ENCODE assay signal across 1 cellular context in the genomic region with DNA sequence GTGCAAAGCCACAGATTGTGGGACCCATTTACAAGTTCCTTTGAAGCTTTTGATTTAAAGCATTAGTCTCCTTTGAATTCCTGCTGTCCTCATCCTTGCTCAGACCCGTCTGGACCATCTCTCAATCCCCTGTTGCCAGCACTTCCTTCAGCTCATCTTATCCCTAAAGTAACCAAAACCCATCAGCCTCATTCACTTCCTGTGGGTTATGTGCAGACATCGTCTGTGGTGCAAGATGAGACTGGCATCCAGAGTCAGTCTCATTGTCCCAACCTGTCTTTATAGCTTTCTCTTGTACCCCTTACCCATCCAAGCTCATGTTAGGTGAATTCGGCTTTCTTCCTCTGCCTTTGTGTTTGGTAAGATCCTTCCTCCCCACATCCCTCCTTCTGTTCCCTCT.
TF ChIP-seq lines count a peak whose summit lies in the region.

No MANE protein-coding gene starts in this region.

TF ChIP-seq in GM23338, 12 proteins besides CTCF, POLR2A, EP300 and RAD21 (continued from another document):
- TF ChIP-seq, protein P1, sequence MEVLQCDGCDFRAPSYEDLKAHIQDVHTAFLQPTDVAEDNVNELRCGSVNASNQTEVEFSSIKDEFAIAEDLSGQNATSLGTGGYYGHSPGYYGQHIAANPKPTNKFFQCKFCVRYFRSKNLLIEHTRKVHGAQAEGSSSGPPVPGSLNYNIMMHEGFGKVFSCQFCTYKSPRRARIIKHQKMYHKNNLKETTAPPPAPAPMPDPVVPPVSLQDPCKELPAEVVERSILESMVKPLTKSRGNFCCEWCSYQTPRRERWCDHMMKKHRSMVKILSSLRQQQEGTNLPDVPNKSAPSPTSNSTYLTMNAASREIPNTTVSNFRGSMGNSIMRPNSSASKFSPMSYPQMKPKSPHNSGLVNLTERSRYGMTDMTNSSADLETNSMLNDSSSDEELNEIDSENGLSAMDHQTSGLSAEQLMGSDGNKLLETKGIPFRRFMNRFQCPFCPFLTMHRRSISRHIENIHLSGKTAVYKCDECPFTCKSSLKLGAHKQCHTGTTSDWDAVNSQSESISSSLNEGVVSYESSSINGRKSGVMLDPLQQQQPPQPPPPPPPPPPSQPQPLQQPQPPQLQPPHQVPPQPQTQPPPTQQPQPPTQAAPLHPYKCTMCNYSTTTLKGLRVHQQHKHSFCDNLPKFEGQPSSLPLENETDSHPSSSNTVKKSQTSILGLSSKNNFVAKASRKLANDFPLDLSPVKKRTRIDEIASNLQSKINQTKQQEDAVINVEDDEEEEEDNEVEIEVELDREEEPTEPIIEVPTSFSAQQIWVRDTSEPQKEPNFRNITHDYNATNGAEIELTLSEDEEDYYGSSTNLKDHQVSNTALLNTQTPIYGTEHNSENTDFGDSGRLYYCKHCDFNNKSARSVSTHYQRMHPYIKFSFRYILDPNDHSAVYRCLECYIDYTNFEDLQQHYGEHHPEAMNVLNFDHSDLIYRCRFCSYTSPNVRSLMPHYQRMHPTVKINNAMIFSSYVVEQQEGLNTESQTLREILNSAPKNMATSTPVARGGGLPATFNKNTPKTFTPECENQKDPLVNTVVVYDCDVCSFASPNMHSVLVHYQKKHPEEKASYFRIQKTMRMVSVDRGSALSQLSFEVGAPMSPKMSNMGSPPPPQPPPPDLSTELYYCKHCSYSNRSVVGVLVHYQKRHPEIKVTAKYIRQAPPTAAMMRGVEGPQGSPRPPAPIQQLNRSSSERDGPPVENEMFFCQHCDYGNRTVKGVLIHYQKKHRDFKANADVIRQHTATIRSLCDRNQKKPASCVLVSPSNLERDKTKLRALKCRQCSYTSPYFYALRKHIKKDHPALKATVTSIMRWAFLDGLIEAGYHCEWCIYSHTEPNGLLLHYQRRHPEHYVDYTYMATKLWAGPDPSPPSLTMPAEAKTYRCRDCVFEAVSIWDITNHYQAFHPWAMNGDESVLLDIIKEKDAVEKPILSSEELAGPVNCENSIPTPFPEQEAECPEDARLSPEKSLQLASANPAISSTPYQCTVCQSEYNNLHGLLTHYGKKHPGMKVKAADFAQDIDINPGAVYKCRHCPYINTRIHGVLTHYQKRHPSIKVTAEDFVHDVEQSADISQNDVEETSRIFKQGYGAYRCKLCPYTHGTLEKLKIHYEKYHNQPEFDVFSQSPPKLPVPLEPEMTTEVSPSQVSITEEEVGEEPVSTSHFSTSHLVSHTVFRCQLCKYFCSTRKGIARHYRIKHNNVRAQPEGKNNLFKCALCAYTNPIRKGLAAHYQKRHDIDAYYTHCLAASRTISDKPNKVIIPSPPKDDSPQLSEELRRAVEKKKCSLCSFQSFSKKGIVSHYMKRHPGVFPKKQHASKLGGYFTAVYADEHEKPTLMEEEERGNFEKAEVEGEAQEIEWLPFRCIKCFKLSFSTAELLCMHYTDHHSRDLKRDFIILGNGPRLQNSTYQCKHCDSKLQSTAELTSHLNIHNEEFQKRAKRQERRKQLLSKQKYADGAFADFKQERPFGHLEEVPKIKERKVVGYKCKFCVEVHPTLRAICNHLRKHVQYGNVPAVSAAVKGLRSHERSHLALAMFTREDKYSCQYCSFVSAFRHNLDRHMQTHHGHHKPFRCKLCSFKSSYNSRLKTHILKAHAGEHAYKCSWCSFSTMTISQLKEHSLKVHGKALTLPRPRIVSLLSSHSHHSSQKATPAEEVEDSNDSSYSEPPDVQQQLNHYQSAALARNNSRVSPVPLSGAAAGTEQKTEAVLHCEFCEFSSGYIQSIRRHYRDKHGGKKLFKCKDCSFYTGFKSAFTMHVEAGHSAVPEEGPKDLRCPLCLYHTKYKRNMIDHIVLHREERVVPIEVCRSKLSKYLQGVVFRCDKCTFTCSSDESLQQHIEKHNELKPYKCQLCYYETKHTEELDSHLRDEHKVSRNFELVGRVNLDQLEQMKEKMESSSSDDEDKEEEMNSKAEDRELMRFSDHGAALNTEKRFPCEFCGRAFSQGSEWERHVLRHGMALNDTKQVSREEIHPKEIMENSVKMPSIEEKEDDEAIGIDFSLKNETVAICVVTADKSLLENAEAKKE (CRISPR knock-in tag; IDR thresholded peaks at IDR 0.05) = no peak
- no peak for TF ChIP-seq STAT1 (IDR thresholded peaks at IDR 0.05; ENCODE audit: unreplicated experiment)
- TF ChIP-seq EZH2phosphoT487 (IDR thresholded peaks at IDR 0.05; ENCODE audit: unreplicated experiment) = no peak
- TF ChIP-seq CREB1 (CRISPR knock-in tag; IDR thresholded peaks at IDR 0.05; ENCODE audit: low read depth) = no peak
- no peak for TF ChIP-seq ETS1 (IDR thresholded peaks at IDR 0.05)
- TF ChIP-seq NANOG (IDR thresholded peaks at IDR 0.05; ENCODE audit: borderline replicate concordance) = no peak
- TF ChIP-seq JUNB (IDR thresholded peaks at IDR 0.05; ENCODE audit: unreplicated experiment) = no peak
- no peak for TF ChIP-seq ZNF114 (CRISPR knock-in tag; IDR thresholded peaks at IDR 0.05)
- TF ChIP-seq REST (IDR thresholded peaks at IDR 0.05; ENCODE audit: unreplicated experiment) = no peak
